23 cellular contexts compared by ENCODE assay signal in the genomic region with DNA sequence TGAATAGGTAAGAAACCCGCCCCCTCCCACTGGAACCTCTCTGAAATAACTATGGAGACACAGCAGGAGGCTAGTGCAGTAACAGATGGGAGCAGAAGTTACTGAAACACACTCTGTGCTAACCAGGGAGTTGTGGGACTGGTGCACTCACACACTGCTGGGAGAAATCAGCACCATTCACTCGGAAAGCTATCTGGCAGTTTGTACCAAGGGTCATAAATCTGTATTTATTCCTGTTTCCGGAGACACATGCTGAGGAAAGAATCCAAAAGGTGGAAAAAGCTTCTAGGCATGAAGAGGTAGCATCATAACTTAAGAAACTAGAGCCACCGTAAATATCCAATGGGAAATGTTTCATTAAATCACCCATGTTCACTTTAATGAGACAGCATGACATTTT. TPM values are rescaled to one million over a fixed set of nuclear protein-coding genes. Genes with fewer than 3 reads are reported as not detected.
A peak's percentile ranks its signal among the peaks of the same experiment; 100 is the strongest.
DNase-seq lines count a peak whose midpoint lies in the region; ATAC-seq and TF ChIP-seq lines count a peak whose summit lies in the region.
"Had no signal": no experiment of that assay in that cellular context is flagged by ENCODE, and none has a peak within 500 bp of the region (broad histone marks: within the 10 kb centered on the region; RNA-seq: fewer than 3 reads in every experiment).

No MANE protein-coding gene starts in this region.

- H4K20me1 ChIP-seq in mammary epithelial cell (ENCODE audit: insufficient read depth, low read length) = no peaks in the 10 kb centered on the region

- ATAC-seq in T-helper 17 cell (no peak), HG03571 (IDR thresholded peaks at IDR 0.05; ENCODE audit: unreplicated experiment) (no peak)
- ATAC-seq: HCT116; stimulated activated naive CD8-positive, alpha-beta T cell treated with anti-CD3 and anti-CD28 coated beads, Interleukin-15, Interleukin-2, amounts not matched to agents 100 U/mL and 50 U/mL, for 24 hours had no signal

- no peaks in the 10 kb centered on the region for H3K9me3 ChIP-seq in mammary epithelial cell (replicated peaks; ENCODE audit: insufficient read depth, low read length)
- no peaks in the 10 kb centered on the region for H3K9me3 ChIP-seq in thyroid gland
- no peaks in the 10 kb centered on the region for H3K9me3 ChIP-seq in T-helper 17 cell (ENCODE audit: control insufficient read depth, low read length, poor library complexity, severe bottlenecking)
- H3K9me3 ChIP-seq: ovary, right atrium auricular region had no signal

- H2AFZ ChIP-seq in mammary epithelial cell (ENCODE audit: low read depth, low read length) = no peak overlapping the region

- H3K4me2 ChIP-seq in mammary epithelial cell (ENCODE audit: insufficient read depth, low read depth, low read length) = no peak overlapping the region

- H3K9me3 Mint-ChIP-seq in MCF 10A (ENCODE audit: unreplicated experiment) = no peaks in the 10 kb centered on the region
- H3K9me3 Mint-ChIP-seq: activated CD4-positive, alpha-beta memory T cell treated with anti-CD3 and anti-CD28 coated beads for 36 hours; activated T-helper 2 cell treated with anti-CD3 and anti-CD28 coated beads, Interferon-gamma antibody, Interleukin-2, Interleukin-4, amounts not matched to agents 10 μg/mL and 5 μg/mL and 100 μg/mL, durations not matched to agents 14 hours and 24 hours and 36 hours; nephron had no signal

- intact Hi-C loops in MCF 10A (cut with micrococcal nuclease) (no loop called here), mammary epithelial cell (cut with micrococcal nuclease) (no loop called here), thyroid gland (cut with DNase I) (no loop called here)

- in situ Hi-C loops in mammary epithelial cell (cut with MboI; ENCODE audit: low sequenced_read_pairs in 2 of 2) = no loop called here

- POLR2A ChIA-PET in MCF 10A (lab: Yijun Ruan, JAX) = interaction anchor here (0.7 to 2.9 kb wide), 4 partner anchors 9 to 28 kb away, joined by 3 to 10 read pairs (median 4); no protein-coding TSS in a partner anchor

- H3K4me3 ChIP-seq in mammary epithelial cell (replicated peaks in 1 of 3; ENCODE audit: insufficient read depth in 1 of 3, low read depth in 2 of 3, low read length in 3 of 3) (no peak overlapping the region), thyroid gland (replicated peaks in 1 of 3) (no peak overlapping the region)
- H3K4me3 ChIP-seq: ovary, right atrium auricular region had no signal

- TF ChIP-seq POLR2A in thyroid gland (IDR thresholded peaks at IDR 0.05) = no peak

- no peak for DNase-seq in MCF 10A (ENCODE audit: unreplicated experiment)
- no peak for DNase-seq in mammary epithelial cell
- DNase-seq in NCI-H2171 treated with DMSO at 0.1 percent for 48 hours (lab: John Stamatoyannopoulos, UW) = peak; percentile 90
- DNase-seq in epithelial cell of prostate (ENCODE audit: low read depth, low spot score) = no peak
- DNase-seq in thyroid gland = no peak
- DNase-seq in T-helper 17 cell = no peak
- no peak for DNase-seq in activated CD4-positive, alpha-beta T cell treated with anti-CD3 and anti-CD28 coated beads for 1 hour
- DNase-seq: activated CD4-positive, alpha-beta memory T cell treated with anti-CD3 and anti-CD28 coated beads for 36 hours; activated CD4-positive, CD25-positive, alpha-beta regulatory T cell; activated CD8-positive, alpha-beta memory T cell treated with anti-CD3 and anti-CD28 coated beads, Interleukin-2, amount 50 U/mL, for 48 hours; aorta; midbrain; NCI-H1048; ovary; stimulated activated CD4-positive, alpha-beta T cell treated with anti-CD3 and anti-CD28 coated beads, Interleukin-4, amount 100 ng/mL, for 1 hour; stimulated activated naive CD8-positive, alpha-beta T cell treated with anti-CD3 and anti-CD28 coated beads, Interleukin-15, Interleukin-2, amounts not matched to agents 100 U/mL and 50 U/mL, for 24 hours had no signal

- no TSS peak for BruUV-seq in MCF 10A (replicated peaks; lab: Mats Ljungman, UMichigan)
- no TSS peak for BruUV-seq in mammary epithelial cell (replicated peaks; lab: Mats Ljungman, UMichigan)

- CTCF ChIA-PET in MCF 10A (lab: Yijun Ruan, JAX) = interaction anchor here (0.6 kb wide), 1 partner anchor 199 kb away, joined by 3 read pairs; no protein-coding TSS in a partner anchor
- CTCF ChIA-PET in mammary epithelial cell (lab: Charles Lee; ENCODE audit: low non-redundant PET) = interaction anchor here (0.6 kb wide), 1 partner anchor 39 kb away, joined by 5 read pairs; no protein-coding TSS in a partner anchor

- H3K36me3 ChIP-seq in mammary epithelial cell (ENCODE audit: insufficient read depth, low read length) (peaks cover 18% of the 10 kb centered on the region), thyroid gland (no peaks in the 10 kb centered on the region)
- H3K36me3 ChIP-seq: ovary, right atrium auricular region had no signal

- H3K27me3 ChIP-seq in mammary epithelial cell (ENCODE audit: insufficient read depth, low read length) (no peaks in the 10 kb centered on the region), thyroid gland (no peaks in the 10 kb centered on the region)
- H3K27me3 ChIP-seq: ovary, right atrium auricular region had no signal

- peaks cover 46% of the 10 kb centered on the region for H3K4me1 Mint-ChIP-seq in MCF 10A (ENCODE audit: insufficient read depth, unreplicated experiment)
- H3K4me1 Mint-ChIP-seq in T-helper 17 cell = peaks cover 2% of the 10 kb centered on the region

- H3K36me3 Mint-ChIP-seq in MCF 10A (ENCODE audit: insufficient read depth, unreplicated experiment) (peaks cover 20% of the 10 kb centered on the region), T-helper 17 cell (ENCODE audit: low read depth) (peaks cover 2% of the 10 kb centered on the region)
- H3K36me3 Mint-ChIP-seq: activated CD4-positive, alpha-beta memory T cell treated with anti-CD3 and anti-CD28 coated beads for 36 hours; activated naive CD8-positive, alpha-beta T cell had no signal

- H3K27ac Mint-ChIP-seq in MCF 10A (ENCODE audit: low read depth, unreplicated experiment) = peak overlapping the region; percentile 87
- no peak overlapping the region for H3K27ac Mint-ChIP-seq in T-helper 17 cell
- H3K27ac Mint-ChIP-seq: activated CD4-positive, alpha-beta memory T cell treated with anti-CD3 and anti-CD28 coated beads for 36 hours; activated naive CD8-positive, alpha-beta T cell; activated T-helper 2 cell treated with anti-CD3 and anti-CD28 coated beads, Interferon-gamma antibody, Interleukin-2, Interleukin-4, amounts not matched to agents 10 μg/mL and 5 μg/mL and 100 μg/mL, durations not matched to agents 14 hours and 24 hours and 36 hours had no signal

- H3K27ac ChIP-seq in mammary epithelial cell (ENCODE audit: insufficient read depth, low read depth, low read length) (no peak overlapping the region), epithelial cell of prostate (peak overlapping the region; percentile 100), thyroid gland (peak overlapping the region; percentile 84 to 87 (median 85))
- H3K27ac ChIP-seq: ovary, right atrium auricular region had no signal

- H3K79me2 ChIP-seq in mammary epithelial cell (ENCODE audit: insufficient read depth, low read length) = peaks cover 99% of the 10 kb centered on the region

- H3K4me1 ChIP-seq in mammary epithelial cell (ENCODE audit: insufficient read depth, low read length) = peaks cover 48% of the 10 kb centered on the region
- H3K4me1 ChIP-seq in thyroid gland = peaks cover 20 to 41% of the 10 kb centered on the region in 2 donors
- H3K4me1 ChIP-seq: right atrium auricular region had no signal

- no peak overlapping the region for H3K4me3 Mint-ChIP-seq in MCF 10A (ENCODE audit: unreplicated experiment)
- H3K4me3 Mint-ChIP-seq in T-helper 17 cell = no peak overlapping the region
- H3K4me3 Mint-ChIP-seq: activated CD4-positive, alpha-beta memory T cell treated with anti-CD3 and anti-CD28 coated beads for 36 hours; activated naive CD8-positive, alpha-beta T cell; CD14-positive monocyte; nephron had no signal

- no peaks in the 10 kb centered on the region for H3K27me3 Mint-ChIP-seq in MCF 10A (ENCODE audit: insufficient read depth, unreplicated experiment)
- H3K27me3 Mint-ChIP-seq in T-helper 17 cell = no peaks in the 10 kb centered on the region
- H3K27me3 Mint-ChIP-seq: activated CD4-positive, alpha-beta memory T cell treated with anti-CD3 and anti-CD28 coated beads for 36 hours; activated naive CD8-positive, alpha-beta T cell had no signal

- dilution Hi-C loops in mammary epithelial cell (cut with HindIII; ENCODE audit: low sequenced_read_pairs) = no loop called here

- H3K9ac ChIP-seq in mammary epithelial cell (ENCODE audit: insufficient read depth, low read length) = no peak overlapping the region

- 100% methylated on average over 4 of the region's 4 CpGs for WGBS in mammary epithelial cell (ENCODE audit: low coverage, missing lambda C conversion rate)
- WGBS in thyroid gland, 2 donors = 72 to 76% methylated on average over 4 of the region's 4 CpGs

- no peak for TF ChIP-seq CTCF in MCF 10A (IDR thresholded peaks at IDR 0.05; ENCODE audit: unreplicated experiment)
- TF ChIP-seq CTCF in mammary epithelial cell (conservative IDR thresholded peaks at IDR 0.05 in 1 of 2, IDR thresholded peaks at IDR 0.05 in 1 of 2; ENCODE audit: extremely low read depth in 1 of 2, insufficient read depth in 1 of 2, low read depth in 1 of 2, low read length in 2 of 2) = no peak
- no peak for TF ChIP-seq CTCF in thyroid gland (IDR thresholded peaks at IDR 0.05)

RNA-seq across cellular contexts. Expression of gene TGFA, which starts 39.9 kb away (rescaled TPM):
- 17.9 and 22.5 TPM in 2 replicates for total RNA-seq in MCF 10A (2022)
- 100 to 1,000 TPM in 1 of 2 donors, 10 to 100 TPM in 1; 59.2 to 126 TPM for total RNA-seq in mammary epithelial cell
- polyA plus RNA-seq in mammary epithelial cell = 82.0 TPM
- polyA minus RNA-seq in mammary epithelial cell = 88.0 TPM
- 10 to 100 TPM; 12.9 to 23.0 (median 18.6) TPM for total RNA-seq in thyroid gland
- total RNA-seq in T-helper 17 cell = 1 to 10 TPM; 1.9 to 3.8 TPM
- total RNA-seq: activated T-helper 2 cell treated with anti-CD3 and anti-CD28 coated beads, Interferon-gamma antibody, Interleukin-2, Interleukin-4, amounts not matched to agents 10 μg/mL and 5 μg/mL and 100 μg/mL, durations not matched to agents 14 hours and 24 hours and 36 hours had no signal
